Comparison of ENCODE assay signal across 8 cellular contexts in genomic region chr2:85600951-85601770, GRCh38. TPM values are rescaled to one million over a fixed set of nuclear protein-coding genes. Genes with fewer than 3 reads are reported as not detected.
DNase-seq lines count a peak whose midpoint lies in the region; ATAC-seq and TF ChIP-seq lines count a peak whose summit lies in the region.

No MANE protein-coding gene starts in this region.

- CTCF ChIA-PET in activated CD4-positive, alpha-beta memory T cell treated with anti-CD3 and anti-CD28 coated beads, Interleukin-2, amount 10 ng/mL, durations not matched to agents 7 days and 5 days (lab: Charles Lee) = no interaction called here

- no peaks in the 10 kb centered on the region for H3K27me3 ChIP-seq in DOHH2 (ENCODE audit: control insufficient read depth, low read length)
- no peaks in the 10 kb centered on the region for H3K27me3 ChIP-seq in rectal smooth muscle tissue (ENCODE audit: control insufficient read depth, insufficient read depth, low read length)

- H3K4me1 ChIP-seq in DOHH2 (ENCODE audit: control insufficient read depth, low read length) (peaks cover 37% of the 10 kb centered on the region), rectal smooth muscle tissue (ENCODE audit: control insufficient read depth, insufficient read depth, low read length) (peaks cover 19% of the 10 kb centered on the region)

- H3K36me3 Mint-ChIP-seq in activated CD4-positive, alpha-beta memory T cell treated with anti-CD3 and anti-CD28 coated beads, Interleukin-2, amount 10 ng/mL, durations not matched to agents 7 days and 5 days (ENCODE audit: low read depth) = peaks cover 10% of the 10 kb centered on the region

- H3K9me2 ChIP-seq in DOHH2 (replicated peaks; ENCODE audit: control insufficient read depth, low read length) = no peaks in the 10 kb centered on the region

- peak overlapping the region; percentile 85; the same call in 1 of the 2 replicates for H3K4me2 ChIP-seq in DOHH2 (ENCODE audit: low read length)

- peak overlapping the region; percentile 69 for H3K4me3 Mint-ChIP-seq in activated CD4-positive, alpha-beta memory T cell treated with anti-CD3 and anti-CD28 coated beads, Interleukin-2, amount 10 ng/mL, durations not matched to agents 7 days and 5 days

- H3K9me3 Mint-ChIP-seq in activated CD4-positive, alpha-beta memory T cell treated with anti-CD3 and anti-CD28 coated beads, Interleukin-2, amount 10 ng/mL, durations not matched to agents 7 days and 5 days = no peaks in the 10 kb centered on the region

- ATAC-seq in activated CD4-positive, CD25-positive, alpha-beta regulatory T cell treated with anti-CD3 and anti-CD28 coated beads, Interleukin-2, amount 50 U/mL, for 24 hours = no peak

- H3K9me3 ChIP-seq in DOHH2 (ENCODE audit: control insufficient read depth, insufficient read depth, low read length) = no peaks in the 10 kb centered on the region

- TF ChIP-seq CTCF in DOHH2 (IDR thresholded peaks at IDR 0.05; ENCODE audit: low read depth, low read length, poor library complexity, severe bottlenecking) (no peak), fibroblast of villous mesenchyme (IDR thresholded peaks at IDR 0.05; ENCODE audit: insufficient read depth, low read depth, low read length) (no peak)

- H3K27ac Mint-ChIP-seq in activated CD4-positive, alpha-beta memory T cell treated with anti-CD3 and anti-CD28 coated beads, Interleukin-2, amount 10 ng/mL, durations not matched to agents 7 days and 5 days = no peak overlapping the region

- POLR2A ChIA-PET in activated CD4-positive, alpha-beta memory T cell treated with anti-CD3 and anti-CD28 coated beads, Interleukin-2, amount 10 ng/mL, durations not matched to agents 7 days and 5 days (lab: Charles Lee) = interaction anchor here (0.8 to 8.1 kb wide), 9 partner anchors 10 to 42 kb away, joined by 3 to 40 read pairs (median 4); partner anchors contain the start of genes C2orf68 and USP39

- DNase-seq in activated CD4-positive, alpha-beta memory T cell treated with anti-CD3 and anti-CD28 coated beads, Interleukin-2, amount 10 ng/mL, durations not matched to agents 7 days and 5 days = no peak
- DNase-seq in fibroblast of villous mesenchyme (ENCODE audit: low read depth) = no peak
- no peak for DNase-seq in AG08395 (ENCODE audit: low spot score)
- no peak for DNase-seq in middle frontal gyrus (ENCODE audit: extremely low spot score, low spot score)
- DNase-seq in HK-2 (ENCODE audit: unreplicated experiment) = no peak

- H4K20me1 ChIP-seq in DOHH2 (ENCODE audit: control insufficient read depth, insufficient read depth, low read depth, low read length) = no peaks in the 10 kb centered on the region

- peak overlapping the region; percentile 19 for H3K9ac ChIP-seq in rectal smooth muscle tissue (ENCODE audit: low read length)

- peaks cover 2% of the 10 kb centered on the region for H3K27me3 Mint-ChIP-seq in activated CD4-positive, alpha-beta memory T cell treated with anti-CD3 and anti-CD28 coated beads, Interleukin-2, amount 10 ng/mL, durations not matched to agents 7 days and 5 days

- H3K4me1 Mint-ChIP-seq in activated CD4-positive, alpha-beta memory T cell treated with anti-CD3 and anti-CD28 coated beads, Interleukin-2, amount 10 ng/mL, durations not matched to agents 7 days and 5 days = peaks cover 25% of the 10 kb centered on the region

- H3K27ac ChIP-seq in DOHH2 (ENCODE audit: low read depth, low read length) (no peak overlapping the region), rectal smooth muscle tissue (ENCODE audit: low read depth, low read length) (peak overlapping the region; percentile 86)

- H3K4me3 ChIP-seq in DOHH2 (ENCODE audit: low read length) (peak overlapping the region; percentile 80; the same call in 1 of the 2 replicates), fibroblast of villous mesenchyme (ENCODE audit: low read depth, low read length) (peak overlapping the region; percentile 97), rectal smooth muscle tissue (ENCODE audit: low read length) (peak overlapping the region; percentile 61)

- peaks cover 9% of the 10 kb centered on the region; the same call in 1 of the 2 replicates for H3F3A ChIP-seq in DOHH2 (ENCODE audit: control insufficient read depth, insufficient read depth)

- H3K36me3 ChIP-seq in DOHH2 (ENCODE audit: control insufficient read depth, low read length) (peaks cover 18% of the 10 kb centered on the region), rectal smooth muscle tissue (ENCODE audit: control insufficient read depth, insufficient read depth, low read length) (peaks cover 7% of the 10 kb centered on the region)

- peaks cover 15% of the 10 kb centered on the region for H3K79me2 ChIP-seq in DOHH2 (ENCODE audit: control insufficient read depth, low read length)

RNA-seq across cellular contexts. Expression of gene TMEM150A, which starts 1.3 kb away (rescaled TPM):
- total RNA-seq in activated CD4-positive, alpha-beta memory T cell treated with anti-CD3 and anti-CD28 coated beads, Interleukin-2, amount 10 ng/mL, durations not matched to agents 7 days and 5 days = 1 to 10 TPM; 1.3 to 2.0 TPM
- total RNA-seq in fibroblast of villous mesenchyme = 8.6 and 10.6 TPM in 2 replicates

RNA-seq across cellular contexts. Expression of gene RNF181, which starts 5.6 kb away (rescaled TPM):
- total RNA-seq in activated CD4-positive, alpha-beta memory T cell treated with anti-CD3 and anti-CD28 coated beads, Interleukin-2, amount 10 ng/mL, durations not matched to agents 7 days and 5 days = 100 to 1,000 TPM; 117 to 121 TPM
- 130 and 221 TPM in 2 replicates for total RNA-seq in fibroblast of villous mesenchyme

RNA-seq across cellular contexts. Expression of gene C2orf68, which starts 10.7 kb away (rescaled TPM):
- 10 to 100 TPM; 48.8 to 50.9 TPM for total RNA-seq in activated CD4-positive, alpha-beta memory T cell treated with anti-CD3 and anti-CD28 coated beads, Interleukin-2, amount 10 ng/mL, durations not matched to agents 7 days and 5 days
- total RNA-seq in fibroblast of villous mesenchyme = 16.4 and 26.8 TPM in 2 replicates

RNA-seq across cellular contexts. Expression of gene USP39, which starts 14.8 kb away (rescaled TPM):
- total RNA-seq in activated CD4-positive, alpha-beta memory T cell treated with anti-CD3 and anti-CD28 coated beads, Interleukin-2, amount 10 ng/mL, durations not matched to agents 7 days and 5 days = 10 to 100 TPM; 69.1 to 71.2 TPM
- 39.6 and 41.9 TPM in 2 replicates for total RNA-seq in fibroblast of villous mesenchyme

RNA-seq across cellular contexts. Expression of gene VAMP5, which starts 16.9 kb away (rescaled TPM):
- 10 to 100 TPM; 89.6 to 91.8 TPM for total RNA-seq in activated CD4-positive, alpha-beta memory T cell treated with anti-CD3 and anti-CD28 coated beads, Interleukin-2, amount 10 ng/mL, durations not matched to agents 7 days and 5 days
- total RNA-seq in fibroblast of villous mesenchyme = 18.1 and 22.9 TPM in 2 replicates
